8 cellular contexts compared by ENCODE assay signal in the genomic region with DNA sequence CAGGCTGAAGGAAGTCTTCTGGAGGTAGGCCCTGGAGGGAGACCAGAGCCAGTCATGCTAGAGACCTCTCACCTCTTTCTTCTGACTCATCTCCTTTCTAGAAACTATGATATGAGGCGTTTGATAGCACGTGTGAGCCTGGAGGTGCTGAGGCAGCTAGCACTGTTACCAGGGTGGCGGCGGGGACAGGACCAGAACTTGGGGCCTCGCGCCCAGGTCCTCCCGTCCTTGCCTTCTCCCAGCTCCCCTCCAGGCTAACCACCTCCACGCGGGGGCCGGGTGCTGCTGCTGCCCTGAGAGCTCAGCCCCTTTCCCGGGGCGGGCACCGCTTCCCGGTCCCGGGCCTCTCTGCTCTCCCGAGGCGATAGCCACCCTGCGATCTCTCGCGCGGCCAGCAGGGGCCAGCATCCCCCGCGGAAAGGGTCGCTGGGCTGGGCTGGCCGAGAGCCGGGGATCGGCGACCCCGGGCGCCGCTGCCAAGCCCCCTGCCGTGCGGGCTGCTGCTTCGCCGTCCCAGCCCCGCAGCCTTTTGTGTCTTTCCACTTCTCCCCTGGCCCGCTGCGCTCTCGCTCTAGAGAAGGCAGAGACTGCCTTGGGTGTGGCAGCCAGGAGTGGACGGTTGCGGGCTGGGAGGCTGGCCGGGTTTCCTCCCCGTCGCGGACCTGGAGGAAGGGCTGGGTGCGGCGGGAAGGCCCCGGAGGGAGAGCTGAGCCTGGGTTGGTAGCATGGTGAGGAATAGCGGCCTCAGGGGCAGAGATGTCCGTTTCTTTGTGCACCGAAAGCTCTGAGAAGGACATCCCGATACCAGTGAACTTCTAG. TPM values are rescaled to one million over a fixed set of nuclear protein-coding genes. Genes with fewer than 3 reads are reported as not detected.
A peak's percentile ranks its signal among the peaks of the same experiment; 100 is the strongest.
DNase-seq lines count a peak whose midpoint lies in the region; ATAC-seq, FAIRE-seq and TF ChIP-seq lines count a peak whose summit lies in the region.

No MANE protein-coding gene starts in this region.

- ATAC-seq in heart right ventricle (peak; percentile 86 to 94 (median 88)), upper lobe of right lung (peak; percentile 97)

- POLR2A ChIA-PET in GM10248 (lab: Yijun Ruan, JAX), result no interaction called here

- intact Hi-C loops in heart right ventricle (cut with DNase I) (loop anchor here (1.0 to 5.0 kb wide), 7 partner anchors 50 to 320 kb away; a partner anchor contains a TSS), posterior cingulate gyrus (cut with DNase I) (loop anchor here (1.0 to 5.0 kb wide), 4 partner anchors 50 to 1030 kb away; a partner anchor contains a TSS), upper lobe of right lung (cut with DNase I) (loop anchor here (5.0 kb wide), 1 partner anchor 320 kb away; no protein-coding TSS in a partner anchor)

- TF ChIP-seq CTCF in GM10248 (IDR thresholded peaks at IDR 0.05; ENCODE audit: control extremely low read depth, extremely low read depth, low read depth, missing control alignments) (peak; percentile 94), LNCaP clone FGC (IDR thresholded peaks at IDR 0.05; ENCODE audit: control insufficient read depth, extremely low read depth, insufficient read depth) (peak; percentile 77), heart right ventricle (IDR thresholded peaks at IDR 0.05) (peak; percentile 87 to 99 (median 99)), upper lobe of right lung (IDR thresholded peaks at IDR 0.05) (peak; percentile 98)

- no peak for TF ChIP-seq POLR2A in H54 (IDR thresholded peaks at IDR 0.05; ENCODE audit: low read depth, low read length)

- CTCF ChIA-PET in GM10248 (lab: Yijun Ruan, JAX), result interaction anchor here (0.6 to 12.5 kb wide), 70 partner anchors 7 to 1404 kb away, joined by 3 to 243 read pairs (median 4); a partner anchor contains a TSS

- H3K9me3 ChIP-seq in heart right ventricle (no peaks in the 10 kb centered on the region), upper lobe of right lung (no peaks in the 10 kb centered on the region)

- peak overlapping the region; percentile 28 for H3K27ac ChIP-seq in adipose tissue (ENCODE audit: low read depth, low read length)
- H3K27ac ChIP-seq in heart right ventricle, result peak overlapping the region; percentile 14 to 88 (median 78)
- peak overlapping the region; percentile 87 for H3K27ac ChIP-seq in upper lobe of right lung

- H3K27me3 ChIP-seq in heart right ventricle (no peaks in the 10 kb centered on the region), upper lobe of right lung (no peaks in the 10 kb centered on the region)

- H3K4me1 ChIP-seq in heart right ventricle (peaks cover 2 to 19% (median 11%) of the 10 kb centered on the region in 9 donors), upper lobe of right lung (peaks cover 17% of the 10 kb centered on the region)

- peak; percentile 88 for DNase-seq in GM10248 (ENCODE audit: extremely low spot score)
- peak; percentile 86 for DNase-seq in H54 (ENCODE audit: insufficient read length, low spot score)
- no peak for DNase-seq in LNCaP clone FGC (ENCODE audit: low read depth)
- DNase-seq in T follicular helper cell (ENCODE audit: low read depth), result peak; percentile 33
- peak; percentile 62 to 79 for DNase-seq in heart right ventricle
- DNase-seq in posterior cingulate gyrus, result peak; percentile 60 to 96 (median 78)
- peak; percentile 87 for DNase-seq in upper lobe of right lung

- FAIRE-seq in H54 (lab: Jason Lieb, UNC), result no peak

- H3K36me3 ChIP-seq in heart right ventricle, result no peaks in the 10 kb centered on the region
- H3K36me3 ChIP-seq in upper lobe of right lung, result no peaks in the 10 kb centered on the region

- WGBS in adipose tissue, 3 donors, result 5 to 6% (median 5%) methylated on average over 48 to 52 of the region's 52 CpGs
- WGBS in heart right ventricle, 2 donors, result 3 to 7% methylated on average over 39 to 52 of the region's 52 CpGs

- peak overlapping the region; percentile 53 for H3K4me3 ChIP-seq in LNCaP clone FGC (ENCODE audit: low read depth, low read length)
- H3K4me3 ChIP-seq in heart right ventricle, result peak overlapping the region; percentile 43 to 86 (median 72)
- peak overlapping the region; percentile 71 for H3K4me3 ChIP-seq in upper lobe of right lung

RNA-seq across cellular contexts. Expression of a gene that starts 49.1 kb away (rescaled TPM):
- polyA plus RNA-seq in adipose tissue, result 1 to 10 TPM; 1.4 to 2.2 (median 1.9) TPM
- total RNA-seq in heart right ventricle, result 1 to 10 TPM; 1.2 to 3.2 (median 2.2) TPM
- under 1 TPM; 0.66 to 0.93 TPM for polyA plus RNA-seq in heart right ventricle
- 2.0 TPM for total RNA-seq in upper lobe of right lung

Comparison
In these comparisons a context has a peak if more than half of its experiments do, and no peak if none do; other contexts are left out.
1. H3K27ac ChIP-seq: peak in every context shown above with its lines; median percentile 87 in upper lobe of right lung; 78 in heart right ventricle; 28 in adipose tissue.